ENCODE assay signal across 14 cellular contexts in genomic region chr5:96324708-96325107, GRCh38.
DNase-seq lines count a peak whose midpoint lies in the region; ATAC-seq and TF ChIP-seq lines count a peak whose summit lies in the region.
"Had no signal": no experiment of that assay in that cellular context is flagged by ENCODE, and none has a peak within 500 bp of the region (broad histone marks: within the 10 kb centered on the region; RNA-seq: fewer than 3 reads in every experiment).

No MANE protein-coding gene starts in this region.

- H3K23ac ChIP-seq in mesenchymal stem cell (ENCODE audit: low read length in 2 of 2): no peak overlapping the region

- no peaks in the 10 kb centered on the region for H3K27me3 ChIP-seq in MG63
- no peaks in the 10 kb centered on the region for H3K27me3 ChIP-seq in brain microvascular endothelial cell (replicated peaks)
- H3K27me3 ChIP-seq in mesenchymal stem cell (ENCODE audit: control insufficient read depth in 1 of 2, insufficient read depth in 1 of 2, low read length in 2 of 2): no peaks in the 10 kb centered on the region
- H3K27me3 ChIP-seq: gastrocnemius medialis had no signal

- no peak overlapping the region for H2AK5ac ChIP-seq in mesenchymal stem cell (ENCODE audit: low read length, severe bottlenecking)

- H3K14ac ChIP-seq in mesenchymal stem cell (ENCODE audit: low read length in 2 of 2): no peak overlapping the region

- H3K4me3 ChIP-seq in MG63: no peak overlapping the region
- no peak overlapping the region for H3K4me3 ChIP-seq in brain microvascular endothelial cell (ENCODE audit: low read depth, low read length)
- no peak overlapping the region for H3K4me3 ChIP-seq in mesenchymal stem cell (ENCODE audit: insufficient read depth in 1 of 2, low read depth in 1 of 2, low read length in 2 of 2)
- H3K4me3 ChIP-seq: gastrocnemius medialis had no signal

- H3K36me3 ChIP-seq in MG63 (no peaks in the 10 kb centered on the region), brain microvascular endothelial cell (replicated peaks) (no peaks in the 10 kb centered on the region), mesenchymal stem cell (ENCODE audit: control insufficient read depth in 1 of 2, insufficient read depth in 2 of 2, low read depth in 1 of 2, low read length in 2 of 2) (no peaks in the 10 kb centered on the region)
- H3K36me3 ChIP-seq: gastrocnemius medialis had no signal

- H3K27ac Mint-ChIP-seq in nephron progenitor cell: no peak overlapping the region
- H3K27ac Mint-ChIP-seq: CD4-positive, alpha-beta T cell had no signal

- peaks cover 13% of the 10 kb centered on the region for H3K36me3 Mint-ChIP-seq in nephron progenitor cell (ENCODE audit: low read depth)

- no peak overlapping the region for H2BK15ac ChIP-seq in mesenchymal stem cell (ENCODE audit: low read depth, poor library complexity, severe bottlenecking)

- H3K18ac ChIP-seq in mesenchymal stem cell (ENCODE audit: low read depth in 1 of 2, low read length in 2 of 2): peak overlapping the region in 1 of 2 experiments; percentile 3

- peak; percentile 90 for DNase-seq in Daoy (ENCODE audit: low read depth)
- peak; percentile 90 for DNase-seq in MG63
- DNase-seq in brain microvascular endothelial cell: peak; percentile 91
- DNase-seq in mesenchymal stem cell: peak; percentile 50
- no peak for DNase-seq in effector CD4-positive, alpha-beta T cell
- DNase-seq in nephron progenitor cell: no peak
- DNase-seq in superior temporal gyrus (ENCODE audit: extremely low spot score): no peak
- DNase-seq: activated CD4-positive, CD25-positive, alpha-beta regulatory T cell treated with anti-CD3 and anti-CD28 coated beads, Interleukin-2, amount 50 U/mL, for 72 hours; CD4-positive, alpha-beta T cell; central memory CD4-positive, alpha-beta T cell; gastrocnemius medialis; stimulated activated CD4-positive, alpha-beta T cell treated with anti-CD3 and anti-CD28 coated beads, Interleukin-15, amount 100 ng/mL, for 24 hours had no signal

- no peak overlapping the region for H4K8ac ChIP-seq in mesenchymal stem cell (ENCODE audit: low read length)

- H3K9me3 ChIP-seq in MG63 (no peaks in the 10 kb centered on the region), mesenchymal stem cell (ENCODE audit: control insufficient read depth, low read length) (peaks cover 3% of the 10 kb centered on the region)
- H3K9me3 ChIP-seq: gastrocnemius medialis had no signal

- no peak overlapping the region for H2BK12ac ChIP-seq in mesenchymal stem cell (ENCODE audit: low read length in 2 of 2)

- H3K27ac ChIP-seq in brain microvascular endothelial cell (no peak overlapping the region), mesenchymal stem cell (ENCODE audit: low read length, poor library complexity, severe bottlenecking) (no peak overlapping the region)
- H3K27ac ChIP-seq: gastrocnemius medialis had no signal

- WGBS in mesenchymal stem cell: 63% methylated on average over 1 of the region's 2 CpGs

- H3K4me2 ChIP-seq in mesenchymal stem cell (ENCODE audit: low read length, poor library complexity, severe bottlenecking): no peak overlapping the region

- peaks cover 6% of the 10 kb centered on the region for H3K27me3 Mint-ChIP-seq in nephron progenitor cell (ENCODE audit: low read depth, poor library complexity)

- ATAC-seq in HG02642 (IDR thresholded peaks at IDR 0.05; ENCODE audit: poor library complexity, unreplicated experiment): no peak

- H3K4me3 Mint-ChIP-seq in nephron progenitor cell: no peak overlapping the region
- H3K4me3 Mint-ChIP-seq: CD4-positive, alpha-beta T cell; neural crest cell had no signal

- no peak overlapping the region for H2BK120ac ChIP-seq in mesenchymal stem cell (ENCODE audit: low read depth, low read length)

- H3K4ac ChIP-seq in mesenchymal stem cell (ENCODE audit: low read depth in 1 of 2, low read length in 2 of 2): no peak overlapping the region

- in situ Hi-C loops in brain microvascular endothelial cell (cut with HindIII; ENCODE audit: low pct_ligation_motif_present, low sequenced_read_pairs): loop anchor here (25.0 kb wide), 1 partner anchor 288 kb away; no protein-coding TSS in a partner anchor

- no peak overlapping the region for H4K91ac ChIP-seq in mesenchymal stem cell (ENCODE audit: low read length)

- H3K9me3 Mint-ChIP-seq in nephron progenitor cell: peaks cover 27% of the 10 kb centered on the region
- H3K9me3 Mint-ChIP-seq: CD4-positive, alpha-beta T cell had no signal

- no peaks in the 10 kb centered on the region for H3K79me1 ChIP-seq in mesenchymal stem cell (replicated peaks; ENCODE audit: low read length, poor library complexity, severe bottlenecking)

- H2BK5ac ChIP-seq in mesenchymal stem cell (ENCODE audit: low read depth, low read length, poor library complexity, severe bottlenecking): no peak overlapping the region

- H3K9ac ChIP-seq in mesenchymal stem cell (ENCODE audit: low read length): no peak overlapping the region

- H2AFZ ChIP-seq in mesenchymal stem cell (ENCODE audit: low read depth, low read length): no peak overlapping the region

- TF ChIP-seq CTCF in brain microvascular endothelial cell (IDR thresholded peaks at IDR 0.05; ENCODE audit: low read depth, low read length, missing control alignments) (no peak), nephron progenitor cell (IDR thresholded peaks at IDR 0.05) (no peak)

- H3K4me1 Mint-ChIP-seq in nephron progenitor cell: peaks cover 25% of the 10 kb centered on the region
- H3K4me1 Mint-ChIP-seq: neural crest cell had no signal

- H3K4me1 ChIP-seq in mesenchymal stem cell (ENCODE audit: control insufficient read depth, insufficient read depth, low read depth, low read length): peaks cover 1% of the 10 kb centered on the region
- H3K4me1 ChIP-seq: gastrocnemius medialis had no signal

Comparison
In these comparisons a context has a peak if more than half of its experiments do, and no peak if none do; other contexts are left out.
1. DNase-seq: peak in Daoy (single experiment), MG63 (single experiment), brain microvascular endothelial cell (single experiment) and mesenchymal stem cell (single experiment); none in effector CD4-positive, alpha-beta T cell (single experiment), nephron progenitor cell (single experiment) and superior temporal gyrus (single experiment).